Comparison of ENCODE assay signal across 29 cellular contexts in genomic region chr4:4532371-4532770, GRCh38.
"Had no signal": no experiment of that assay in that cellular context is flagged by ENCODE, and none has a peak within 500 bp of the region (broad histone marks: within the 10 kb centered on the region; RNA-seq: fewer than 3 reads in every experiment).

No MANE protein-coding gene starts in this region.

- FAIRE-seq: colon, endothelial cell of umbilical vein had no signal

- H3K9me3 ChIP-seq: adrenal gland, body of pancreas had no signal

- ATAC-seq: activated CD8-positive, alpha-beta T cell treated with anti-CD3 and anti-CD28 coated beads for 36 hours; activated naive CD8-positive, alpha-beta T cell treated with anti-CD3 and anti-CD28 coated beads, Interleukin-2, amount 50 U/mL, for 24 hours; body of pancreas; effector memory CD8-positive, alpha-beta T cell; esophagus mucosa; WTC11 had no signal

- H3K27ac ChIP-seq: adrenal gland, body of pancreas, epithelial cell of prostate, VCaP had no signal

- DNase-seq: activated CD4-positive, alpha-beta T cell treated with anti-CD3 and anti-CD28 coated beads for 48 hours; activated CD4-positive, alpha-beta T cell treated with anti-CD3 and anti-CD28 coated beads, Interleukin-2, amount 50 U/mL, for 1 hour; activated CD4-positive, alpha-beta T cell treated with anti-CD3 and anti-CD28 coated beads, Interleukin-2, amount 50 U/mL, for 48 hours; activated CD8-positive, alpha-beta memory T cell treated with anti-CD3 and anti-CD28 coated beads for 24 hours; activated CD8-positive, alpha-beta T cell treated with anti-CD3 and anti-CD28 coated beads for 36 hours; activated effector memory CD4-positive, alpha-beta T cell treated with anti-CD3 and anti-CD28 coated beads, Interleukin-2, amount 50 U/mL, for 16 hours; activated naive CD4-positive, alpha-beta T cell treated with anti-CD3 and anti-CD28 coated beads for 36 hours; activated naive CD8-positive, alpha-beta T cell treated with anti-CD3 and anti-CD28 coated beads for 36 hours; activated naive CD8-positive, alpha-beta T cell treated with anti-CD3 and anti-CD28 coated beads, Interleukin-2, amount 50 U/mL, for 24 hours; activated T-cell treated with anti-CD3 and anti-CD28 coated beads, Interleukin-2, amount 50 U/mL, for 1 hour; activated T-cell treated with anti-CD3 and anti-CD28 coated beads, Interleukin-2, amount 50 U/mL, for 48 hours; adrenal gland; amygdala; aorta; body of pancreas; caudate nucleus; cortex of kidney; dermis blood vessel endothelial cell; effector CD4-positive, alpha-beta T cell; effector memory CD8-positive, alpha-beta T cell; foreskin fibroblast; head of caudate nucleus; T-helper 2 cell had no signal

- H3K36me3 ChIP-seq: adrenal gland had no signal

- H3K27me3 ChIP-seq: adrenal gland, body of pancreas had no signal

- H3K4me3 ChIP-seq: adrenal gland, body of pancreas had no signal
